ENCODE assay signal across 9 cellular contexts in genomic region chr10:60781678-60782077, GRCh38. TPM values are rescaled to one million over a fixed set of nuclear protein-coding genes. Genes with fewer than 3 reads are reported as not detected.
DNase-seq lines count a peak whose midpoint lies in the region; ATAC-seq and TF ChIP-seq lines count a peak whose summit lies in the region.
"Had no signal": no experiment of that assay in that cellular context is flagged by ENCODE, and none has a peak within 500 bp of the region (broad histone marks: within the 10 kb centered on the region; RNA-seq: fewer than 3 reads in every experiment).

No MANE protein-coding gene starts in this region.

- H3K79me2 ChIP-seq in DND-41 (ENCODE audit: insufficient read depth, low read length): peaks cover 86% of the 10 kb centered on the region

- ATAC-seq in DND-41 (ENCODE audit: insufficient read depth, low read depth) (no peak), GM18873 (IDR thresholded peaks at IDR 0.05; ENCODE audit: low FRiP score, unreplicated experiment) (no peak)

- no peak overlapping the region for H2AFZ ChIP-seq in DND-41 (ENCODE audit: low read depth, low read length)

- H3K4me3 ChIP-seq in DND-41 (ENCODE audit: low read depth in 1 of 2, low read length in 2 of 2) (peak overlapping the region; percentile 2 to 90; a peak in 3 of 4 replicates), HUES64 (ENCODE audit: low read length) (peak overlapping the region; percentile 96; the same call in 1 of the 2 replicates), adipocyte (ENCODE audit: low read length) (peak overlapping the region; percentile 27)
- H3K4me3 ChIP-seq: esophagus squamous epithelium had no signal

- H3K27ac ChIP-seq in DND-41 (ENCODE audit: low read length) (no peak overlapping the region; the same call in 1 of the 2 replicates), HUES64 (ENCODE audit: low read depth, low read length) (no peak overlapping the region)

- DNase-seq in DND-41 (no peak), adipocyte (ENCODE audit: low read depth) (no peak), myocyte (ENCODE audit: low read depth) (peak; percentile 39), NCI-H1930 (lab: John Stamatoyannopoulos, UW) (no peak), SW 1271 (lab: John Stamatoyannopoulos, UW) (no peak)
- DNase-seq: esophagus squamous epithelium, NCI-H524 treated with DMSO at 0.1 percent for 48 hours had no signal

- peaks cover 75% of the 10 kb centered on the region for H3K4me1 ChIP-seq in DND-41 (ENCODE audit: insufficient read depth, low read length)
- peaks cover 31% of the 10 kb centered on the region for H3K4me1 ChIP-seq in HUES64 (ENCODE audit: insufficient read depth, low read length)
- H3K4me1 ChIP-seq in adipocyte (ENCODE audit: control insufficient read depth, insufficient read depth, low read length): peaks cover 11% of the 10 kb centered on the region

- H3K9me3 ChIP-seq in DND-41 (ENCODE audit: insufficient read depth, low read length, severe bottlenecking) (no peaks in the 10 kb centered on the region), HUES64 (ENCODE audit: insufficient read depth, low read depth, low read length) (no peaks in the 10 kb centered on the region), adipocyte (ENCODE audit: control insufficient read depth, low read length) (no peaks in the 10 kb centered on the region)
- H3K9me3 ChIP-seq: esophagus squamous epithelium had no signal

- H3K9ac ChIP-seq in DND-41 (ENCODE audit: low read depth, low read length) (peak overlapping the region; percentile 12), HUES64 (ENCODE audit: low read depth, low read length) (no peak overlapping the region), adipocyte (ENCODE audit: low read length) (no peak overlapping the region)

- H3K27me3 ChIP-seq in DND-41 (ENCODE audit: insufficient read depth, low read length, poor library complexity) (no peaks in the 10 kb centered on the region), HUES64 (ENCODE audit: insufficient read depth, low read length) (no peaks in the 10 kb centered on the region), adipocyte (replicated peaks; ENCODE audit: control insufficient read depth, insufficient read depth, low read length) (no peaks in the 10 kb centered on the region)
- H3K27me3 ChIP-seq: esophagus squamous epithelium had no signal

- TF ChIP-seq CTCF in DND-41 (IDR thresholded peaks at IDR 0.05; ENCODE audit: borderline replicate concordance, extremely low read depth, low read length, poor library complexity, severe bottlenecking): no peak

- peaks cover 58% of the 10 kb centered on the region for H4K20me1 ChIP-seq in DND-41 (ENCODE audit: insufficient read depth, low read length)

- H3K36me3 ChIP-seq in DND-41 (ENCODE audit: insufficient read depth, low read length): peaks cover 74% of the 10 kb centered on the region
- peaks cover 71% of the 10 kb centered on the region for H3K36me3 ChIP-seq in HUES64 (ENCODE audit: insufficient read depth, low read length)
- H3K36me3 ChIP-seq in adipocyte (ENCODE audit: control insufficient read depth, insufficient read depth, low read length, severe bottlenecking): no peaks in the 10 kb centered on the region
- H3K36me3 ChIP-seq: esophagus squamous epithelium had no signal

- H3K4me2 ChIP-seq in DND-41 (ENCODE audit: insufficient read depth, low read length): peak overlapping the region; percentile 87

RNA-seq across cellular contexts. Expression of gene CDK1, which starts 3.4 kb away (rescaled TPM):
- 87.2 TPM for polyA plus RNA-seq in HUES64 (2013, experiment 1 of 2)
- polyA plus RNA-seq in HUES64 (2013, experiment 2 of 2): 113 TPM
- 3.1 and 5.1 TPM in 2 replicates for total RNA-seq in myocyte
- polyA plus RNA-seq in myocyte (2012): 0.43 TPM

Comparison
In these comparisons a context has a peak if more than half of its experiments do, and no peak if none do; other contexts are left out.
1. H3K4me3 ChIP-seq: peak in every context shown above with its lines; median percentile 96 in HUES64; 46 in DND-41; 27 in adipocyte.